Comparison of ENCODE assay signal across 8 cellular contexts in the genomic region with DNA sequence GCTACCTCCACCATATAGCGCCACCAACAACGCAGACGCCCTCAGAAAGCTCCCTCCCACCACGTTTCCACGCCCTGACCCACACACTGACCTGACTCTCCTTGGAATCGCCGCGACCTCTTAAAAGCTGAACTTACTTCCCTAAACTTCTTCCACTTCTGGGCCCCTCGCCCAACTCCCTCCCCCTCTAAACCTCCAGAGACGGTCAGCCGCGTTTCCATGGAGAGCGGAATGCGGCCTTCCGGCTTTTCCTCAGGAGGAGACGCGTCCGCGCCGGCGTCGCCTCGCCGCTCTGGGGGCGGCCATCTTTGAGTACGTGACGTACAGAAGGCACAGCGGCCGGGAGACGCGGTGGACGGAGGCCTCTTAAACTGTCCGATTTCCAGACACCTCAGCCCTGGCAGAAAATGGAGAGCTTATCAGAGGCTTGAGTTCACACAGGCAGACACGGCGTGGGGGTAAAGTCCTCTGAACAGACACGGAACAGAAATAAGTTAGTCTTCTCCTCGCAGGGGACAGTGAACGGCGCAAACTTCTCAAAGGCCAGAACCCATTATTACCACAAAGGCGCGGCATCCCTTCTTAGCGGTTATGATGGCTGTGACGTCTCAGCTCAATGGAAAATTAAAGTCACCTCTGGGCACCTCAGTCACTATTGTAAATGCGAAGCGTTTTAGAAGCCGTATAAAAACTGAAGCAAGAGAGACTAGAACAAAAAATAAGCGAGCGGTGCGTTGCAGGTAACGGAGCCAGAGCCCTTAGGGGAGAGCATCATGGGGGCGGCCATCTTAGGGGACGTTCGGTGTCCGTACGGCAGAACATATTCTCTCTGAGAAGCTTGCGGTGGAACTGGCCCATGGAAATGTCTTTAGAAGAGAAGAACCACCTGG. TPM values are rescaled to one million over a fixed set of nuclear protein-coding genes. Genes with fewer than 3 reads are reported as not detected.
A peak's percentile ranks its signal among the peaks of the same experiment; 100 is the strongest.
DNase-seq lines count a peak whose midpoint lies in the region; ATAC-seq, FAIRE-seq and TF ChIP-seq lines count a peak whose summit lies in the region.

A gene (minus strand): TSS at position 235 of the 890 bp plus-strand sequence. CDS start 1,970 bp downstream, outside the sequence.

- intact Hi-C loops in A673 (cut with micrococcal nuclease; ENCODE audit: unreplicated experiment), result loop anchor here (2.0 kb wide), 1 partner anchor 20 kb away; a partner anchor contains a TSS

- peak; percentile 95 for DNase-seq in A673 (ENCODE audit: low spot score)
- DNase-seq in NCI-H2227 treated with DMSO at 0.1 percent for 48 hours (lab: John Stamatoyannopoulos, UW), result peak; percentile 85
- DNase-seq in activated CD4-positive, alpha-beta T cell treated with anti-CD3 and anti-CD28 coated beads for 1 hour, result peak; percentile 77
- DNase-seq in cerebellar nuclear complex (lab: John Stamatoyannopoulos, UW), result peak; percentile 50 to 70
- peak; percentile 28 for DNase-seq in keratinocyte (ENCODE audit: low read depth, low spot score)
- DNase-seq in stimulated activated CD4-positive, alpha-beta T cell treated with anti-CD3 and anti-CD28 coated beads, Interleukin-12 subunit alpha, Interleukin-12 subunit beta, amount 100 ng/mL, for 48 hours (ENCODE audit: low read depth in 2 of 3, low spot score in 1 of 3), result peak; percentile 64 to 77 (median 69)

- H3K36me3 ChIP-seq in A673 (ENCODE audit: insufficient read depth, low read length, poor library complexity, severe bottlenecking) (peaks cover 32% of the 10 kb centered on the region), keratinocyte (ENCODE audit: control insufficient read depth in 2 of 2, extremely low read depth in 1 of 2, insufficient read depth in 2 of 2, low read length in 2 of 2) (peaks cover 5 to 6% of the 10 kb centered on the region in 2 experiments)

- no peaks in the 10 kb centered on the region for H3K9me1 ChIP-seq in keratinocyte (ENCODE audit: control insufficient read depth, extremely low read depth, insufficient read depth, low read length)

- H3K4me3 ChIP-seq in A673 (ENCODE audit: low read depth, low read length, poor library complexity, severe bottlenecking), result peak within 1 kb of the TSS; percentile 55
- peak within 1 kb of the TSS; percentile 54 to 95 (median 73) for H3K4me3 ChIP-seq in keratinocyte (ENCODE audit: control insufficient read depth in 2 of 3, extremely low read depth in 1 of 3, insufficient read depth in 2 of 3, low read depth in 1 of 3, low read length in 3 of 3)

- H3K4me1 ChIP-seq in A673 (ENCODE audit: insufficient read depth, low read length, poor library complexity, severe bottlenecking), result no peaks in the 10 kb centered on the region
- H3K4me1 ChIP-seq in keratinocyte (ENCODE audit: control insufficient read depth, extremely low read depth, insufficient read depth, low read length), result peaks cover 6% of the 10 kb centered on the region

- peak within 1 kb of the TSS; percentile 92 for H3K9ac ChIP-seq in keratinocyte (ENCODE audit: control insufficient read depth, extremely low read depth, insufficient read depth, low read length)

- H3K27ac ChIP-seq in A673 (ENCODE audit: low read depth, low read length, poor library complexity, severe bottlenecking) (peak within 1 kb of the TSS; percentile 92), keratinocyte (ENCODE audit: control insufficient read depth, insufficient read depth, low read length) (peak within 1 kb of the TSS; percentile 93)

- H3K79me2 ChIP-seq in keratinocyte (ENCODE audit: control insufficient read depth, insufficient read depth, low read length), result peaks cover 2% of the 10 kb centered on the region

- peaks cover 32% of the 10 kb centered on the region for H3K9me3 ChIP-seq in A673 (ENCODE audit: low read depth, low read length, poor library complexity, severe bottlenecking)
- no peaks in the 10 kb centered on the region for H3K9me3 ChIP-seq in keratinocyte (ENCODE audit: control insufficient read depth, low read depth, low read length)

- peak; percentile 91 for ATAC-seq in GM18868 (IDR thresholded peaks at IDR 0.05; ENCODE audit: unreplicated experiment)
- peak; percentile 88 for ATAC-seq in HG03103 (IDR thresholded peaks at IDR 0.05; ENCODE audit: low read depth, unreplicated experiment)

- peak within 1 kb of the TSS; percentile 74 for H3K4me2 ChIP-seq in keratinocyte (ENCODE audit: control insufficient read depth, extremely low read depth, insufficient read depth, low read depth, low read length)

- POLR2A ChIA-PET in A673 (lab: Charles Lee; ENCODE audit: low non-redundant PET), result interaction anchor here (0.5 to 0.6 kb wide), 3 partner anchors 90 to 1117 kb away, joined by 3 to 8 read pairs (median 4); no protein-coding TSS in a partner anchor

- peak within 1 kb of the TSS; percentile 100 for H2AFZ ChIP-seq in keratinocyte (ENCODE audit: control insufficient read depth, low read length)

- TSS peak; percentile 93 for BruUV-seq in A673 (replicated peaks; lab: Mats Ljungman, UMichigan)

- H3K27me3 ChIP-seq in A673 (replicated peaks; ENCODE audit: insufficient read depth, low read depth, low read length, poor library complexity) (no peaks in the 10 kb centered on the region), keratinocyte (ENCODE audit: control insufficient read depth, extremely low read depth, insufficient read depth, low read length) (no peaks in the 10 kb centered on the region)

- H4K20me1 ChIP-seq in keratinocyte (ENCODE audit: control insufficient read depth, extremely low read depth, insufficient read depth, low read length), result no peaks in the 10 kb centered on the region

- TF ChIP-seq CTCF in A673 (conservative IDR thresholded peaks at IDR 0.05; ENCODE audit: low read depth, low read length) (no peak), keratinocyte (optimal IDR thresholded peaks at IDR 0.05 in 1 of 3, IDR thresholded peaks at IDR 0.05 in 1 of 3, conservative IDR thresholded peaks at IDR 0.05 in 1 of 3; ENCODE audit: extremely low read depth in 1 of 3, insufficient read depth in 2 of 3, low read length in 3 of 3) (peak in 1 of 3 experiments; percentile 24)

- dilution Hi-C loops in keratinocyte (cut with MboI; ENCODE audit: extremely low pct_ligation_motif_present, low sequenced_read_pairs), result no loop called here

- peak; percentile 53 for FAIRE-seq in keratinocyte (lab: Jason Lieb, UNC)

- CTCF ChIA-PET in A673 (lab: Charles Lee), result no interaction called here

RNA-seq across cellular contexts. Expression of the gene that starts here (rescaled TPM):
- total RNA-seq in A673 (2021), result 12.6 and 13.2 TPM in 2 replicates
- 4.5 to 15.9 TPM (median 14.8 TPM) in 3 replicates for polyA plus RNA-seq in keratinocyte
- 24.7 TPM for polyA plus RNA-seq in keratinocyte (2011; ENCODE audit: low read depth)
- 2.3 and 5.2 TPM in 2 replicates for polyA plus RNA-seq in keratinocyte (2011; cell fraction: cytosol; rRNA removed)
- 75.6 and 79.1 TPM in 2 replicates for polyA plus RNA-seq in keratinocyte (2011; cell fraction: nucleus; rRNA removed)
- polyA plus RNA-seq in keratinocyte (2012; ENCODE audit: low replicate concordance), result 5.3 and 16.7 TPM in 2 replicates
- 3.1 to 39.7 TPM (median 23.0 TPM) in 3 replicates for polyA minus RNA-seq in keratinocyte
- polyA minus RNA-seq in keratinocyte (2011; cell fraction: cytosol; rRNA and poly(A)+ RNA removed), result 7.9 TPM
- polyA minus RNA-seq in keratinocyte (2011; cell fraction: nucleus; rRNA and poly(A)+ RNA removed), result 36.3 and 77.8 TPM in 2 replicates

Comparison
In these comparisons a context has a peak if more than half of its experiments do, and no peak if none do; other contexts are left out.
1. Peak in every context shown above with its lines: DNase-seq, ATAC-seq, H3K4me3 ChIP-seq and H3K27ac ChIP-seq.
2. DNase-seq: peak in every context shown above with its lines; median percentile 95 in A673; 85 in NCI-H2227 treated with DMSO at 0.1 percent for 48 hours; 77 in activated CD4-positive, alpha-beta T cell treated with anti-CD3 and anti-CD28 coated beads for 1 hour; 69 in stimulated activated CD4-positive, alpha-beta T cell treated with anti-CD3 and anti-CD28 coated beads, Interleukin-12 subunit alpha, Interleukin-12 subunit beta, amount 100 ng/mL, for 48 hours; 60 in cerebellar nuclear complex; 28 in keratinocyte.